1 cellular context compared by ENCODE assay signal in genomic region chr7:137590686-137591255, GRCh38.
TF ChIP-seq lines count a peak whose summit lies in the region.

No MANE protein-coding gene starts in this region.

TF ChIP-seq in K562, 482 proteins besides CTCF, POLR2A, EP300 and RAD21:
- TF ChIP-seq NR3C1 (CRISPR knock-in tag; IDR thresholded peaks at IDR 0.05) (no peak), ATF3 (IDR thresholded peaks at IDR 0.05) (no peak), ATF3 (CRISPR knock-in tag; conservative IDR thresholded peaks at IDR 0.05) (no peak), ID3 (CRISPR knock-in tag; IDR thresholded peaks at IDR 0.05) (no peak), ID3 (tag; IDR thresholded peaks at IDR 0.05) (no peak), KDM5B (IDR thresholded peaks at IDR 0.05; ENCODE audit: insufficient replicate concordance, low read depth, low read length) (no peak), ZNF124 (CRISPR knock-in tag; IDR thresholded peaks at IDR 0.05) (no peak), ZBTB11 (CRISPR knock-in tag; IDR thresholded peaks at IDR 0.05) (no peak), POLR3G (IDR thresholded peaks at IDR 0.05; ENCODE audit: extremely low read depth, insufficient read length, insufficient replicate concordance) (no peak), MCM3 (IDR thresholded peaks at IDR 0.05) (no peak)
